7 cellular contexts compared by ENCODE assay signal in the genomic region with DNA sequence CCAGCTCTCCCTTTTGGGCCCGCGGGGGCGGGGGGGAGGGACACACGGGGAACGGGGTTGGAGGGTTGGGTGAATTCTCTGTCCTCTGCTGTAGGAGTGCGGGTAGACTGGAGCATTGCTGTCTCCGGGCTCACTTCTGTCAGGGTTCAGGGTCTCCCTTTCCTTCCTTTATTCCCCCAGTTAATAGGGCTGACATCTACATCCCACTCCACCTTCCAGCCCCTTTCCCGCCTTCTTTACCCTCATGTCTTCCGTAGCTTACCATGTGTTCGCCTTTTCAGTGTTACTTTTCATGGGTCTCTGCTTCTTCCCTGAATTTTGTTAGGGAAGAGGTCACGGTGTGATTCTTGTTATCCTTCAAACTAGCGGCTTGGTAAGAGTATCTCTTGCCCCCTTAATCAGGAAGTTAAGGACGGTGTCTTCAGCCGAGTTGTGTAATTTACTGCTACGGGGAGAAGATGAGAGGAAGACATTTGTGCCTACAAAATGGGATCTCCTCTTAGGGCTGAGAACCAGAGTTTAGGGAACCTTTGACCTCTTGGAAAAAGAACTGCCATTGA. TPM values are rescaled to one million over a fixed set of nuclear protein-coding genes. Genes with fewer than 3 reads are reported as not detected.
DNase-seq lines count a peak whose midpoint lies in the region; ATAC-seq, FAIRE-seq and TF ChIP-seq lines count a peak whose summit lies in the region.

No MANE protein-coding gene starts in this region.

- H3K4me3 ChIP-seq in GM12865 (ENCODE audit: low read depth, low read length) (peak overlapping the region; percentile 91), esophagus squamous epithelium (peak overlapping the region; percentile 83 to 98 (median 94)), pancreas (peak overlapping the region; percentile 76 to 94 (median 84))

- intact Hi-C loops in esophagus squamous epithelium (cut with DNase I): no loop called here
- intact Hi-C loops in pancreas (cut with DNase I): no loop called here

- 0 to 1% methylated on average over 10 to 12 of the region's 15 CpGs for WGBS in esophagus squamous epithelium, 2 donors
- 0 to 1% methylated on average over 15 of the region's 15 CpGs for whole genome bisulfite sequencing in pancreas, 2 donors

- no peaks in the 10 kb centered on the region for H3K9me3 ChIP-seq in esophagus squamous epithelium
- H3K9me3 ChIP-seq in pancreas: no peaks in the 10 kb centered on the region

- H3K27me3 ChIP-seq in esophagus squamous epithelium (no peaks in the 10 kb centered on the region), pancreas (no peaks in the 10 kb centered on the region)

- TF ChIP-seq POLR2A in esophagus squamous epithelium (IDR thresholded peaks at IDR 0.05): no peak

- H3K36me3 ChIP-seq in esophagus squamous epithelium (no peaks in the 10 kb centered on the region), pancreas (no peaks in the 10 kb centered on the region)

- H3K4me1 ChIP-seq in esophagus squamous epithelium (peaks cover 6 to 74% (median 30%) of the 10 kb centered on the region in 3 donors), pancreas (peaks cover 0 to 22% (median 12%) of the 10 kb centered on the region in 3 donors)

- peak; percentile 37 for DNase-seq in GM12865 (ENCODE audit: low read depth)
- DNase-seq in SKM-1 treated with dmso at 0.1 percent for 144 hours (lab: John Stamatoyannopoulos, UW; ENCODE audit: unreplicated experiment): peak; percentile 58
- DNase-seq in esophagus squamous epithelium (lab: John Stamatoyannopoulos, UW): no peak
- no peak for DNase-seq in pancreas
- no peak for DNase-seq in COR-L47 (lab: John Stamatoyannopoulos, UW)

- H3K27ac ChIP-seq in esophagus squamous epithelium (peak overlapping the region; percentile 94 to 99 (median 99)), pancreas (peak overlapping the region in 3 of 4 donors; percentile 85 to 90 (median 88))

- TF ChIP-seq CTCF in GM12865 (IDR thresholded peaks at IDR 0.05; ENCODE audit: insufficient read depth, low read depth, low read length, missing control alignments) (no peak), esophagus squamous epithelium (IDR thresholded peaks at IDR 0.05) (no peak), pancreas (IDR thresholded peaks at IDR 0.05) (no peak)

- no peak for FAIRE-seq in pancreas (lab: Jason Lieb, UNC)

- ATAC-seq in HG02798 (IDR thresholded peaks at IDR 0.05; ENCODE audit: poor library complexity, unreplicated experiment): peak; percentile 12
- ATAC-seq in pancreas: peak; percentile 23 to 49 (median 28)
- ATAC-seq in GM18519 (IDR thresholded peaks at IDR 0.05; ENCODE audit: low FRiP score, unreplicated experiment): no peak

RNA-seq across cellular contexts. Expression of a gene that starts 0.9 kb away (rescaled TPM):
- total RNA-seq in esophagus squamous epithelium: 100 to 1,000 TPM in 1 of 4 donors, 10 to 100 TPM in 3; 24.3 to 111 (median 43.3) TPM
- 10 to 100 TPM; 17.0 to 35.1 (median 21.5) TPM for total RNA-seq in pancreas
- 10 to 100 TPM; 17.3 to 33.1 TPM for polyA plus RNA-seq in pancreas

Comparison
In these comparisons a context has a peak if more than half of its experiments do, and no peak if none do; other contexts are left out.
1. DNase-seq: peak in GM12865 (single experiment) and SKM-1 treated with dmso at 0.1 percent for 144 hours (single experiment); none in esophagus squamous epithelium (single experiment), pancreas (0 of 6) and COR-L47 (single experiment).
2. Peak in every context shown above with its lines, with median percentiles within 50 percentile points of each other: H3K4me3 ChIP-seq.